In the genomic region with DNA sequence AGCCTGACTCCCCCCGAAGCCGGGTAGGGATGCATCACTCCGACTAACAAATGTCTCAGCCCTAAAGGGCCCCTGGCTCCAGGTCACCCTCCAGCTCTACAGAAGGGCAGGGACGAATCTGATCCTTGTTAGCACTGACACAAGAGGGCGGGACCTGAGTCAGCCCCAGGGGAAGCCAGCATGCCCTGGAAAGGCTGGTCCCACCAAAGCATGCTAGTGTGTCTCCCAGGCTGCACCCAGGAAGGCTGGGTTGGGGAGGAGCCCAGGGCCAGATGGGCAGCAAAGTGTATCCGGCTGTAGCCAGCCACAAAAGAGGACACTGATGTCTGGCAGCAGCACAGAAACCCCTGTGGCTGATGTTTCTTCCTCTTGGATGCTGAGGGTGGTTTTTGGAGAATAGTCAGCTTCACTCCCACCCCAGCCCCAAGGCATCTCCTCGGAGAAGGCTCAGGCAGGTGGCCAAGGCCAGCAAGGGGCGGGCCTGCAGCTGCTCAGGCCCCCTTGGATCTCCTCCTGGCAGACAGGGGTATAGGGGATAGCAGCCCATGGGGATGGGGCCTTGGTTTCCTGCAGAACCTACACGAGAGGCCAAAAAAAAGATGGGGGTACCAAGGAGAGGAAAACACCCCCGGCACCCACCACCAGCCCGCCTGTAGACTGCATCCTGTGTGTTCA, we compare ENCODE assay signal across 22 cellular contexts. TPM values are rescaled to one million over a fixed set of nuclear protein-coding genes. Genes with fewer than 3 reads are reported as not detected.
DNase-seq lines count a peak whose midpoint lies in the region; ATAC-seq and TF ChIP-seq lines count a peak whose summit lies in the region.
"Had no signal": no experiment of that assay in that cellular context is flagged by ENCODE, and none has a peak within 500 bp of the region (broad histone marks: within the 10 kb centered on the region; RNA-seq: fewer than 3 reads in every experiment).

No MANE protein-coding gene starts in this region.

- intact Hi-C loops in sciatic nerve (cut with DNase I) = no loop called here

- peak; percentile 44 for DNase-seq in ELR (ENCODE audit: low read depth)
- peak; percentile 19 for DNase-seq in NCI-H226
- peak; percentile 38 for DNase-seq in fibroblast of mammary gland (ENCODE audit: low read depth)
- no peak for DNase-seq in sciatic nerve (ENCODE audit: low spot score)
- no peak for DNase-seq in NCI-H2081 (lab: John Stamatoyannopoulos, UW)
- no peak for DNase-seq in activated T-cell treated with anti-CD3 and anti-CD28 coated beads, Interleukin-2, amount 50 U/mL, for 1 hour
- DNase-seq: activated CD4-positive, alpha-beta T cell treated with anti-CD3 and anti-CD28 coated beads, Interleukin-2, amount 50 U/mL, for 1 hour; activated naive CD8-positive, alpha-beta T cell treated with anti-CD3 and anti-CD28 coated beads, Interleukin-2, amount 10 ng/mL, durations not matched to agents 7 days and 5 days; AML-193; DMS53; hypothalamus; lower lobe of right lung; NCI-H1105; NCI-H524; retina; stimulated activated naive CD8-positive, alpha-beta T cell treated with anti-CD3 and anti-CD28 coated beads, Interleukin-15, amount 100 ng/mL, for 72 hours; T-helper 2 cell; transverse colon; WERI-Rb-1 had no signal

- no peak overlapping the region for H3K4me3 ChIP-seq in fibroblast of mammary gland (ENCODE audit: control insufficient read depth, low read depth, low read length)
- H3K4me3 ChIP-seq: lower lobe of right lung, SK-N-MC, transverse colon had no signal

- ATAC-seq in sciatic nerve (peak; percentile 9), HG02852 (IDR thresholded peaks at IDR 0.05; ENCODE audit: unreplicated experiment) (no peak), HG02678 (IDR thresholded peaks at IDR 0.05; ENCODE audit: unreplicated experiment) (no peak)
- ATAC-seq: lower lobe of right lung; stimulated activated naive CD8-positive, alpha-beta T cell treated with anti-CD3 and anti-CD28 coated beads, Interleukin-15, amount 100 ng/mL, for 72 hours had no signal

- TF ChIP-seq CTCF in fibroblast of mammary gland (conservative IDR thresholded peaks at IDR 0.05; ENCODE audit: control insufficient read depth, insufficient read depth, low read depth, low read length) = no peak

RNA-seq across cellular contexts. Expression of a gene that starts 11.0 kb away (rescaled TPM):
- 9.3 TPM for total RNA-seq in sciatic nerve

RNA-seq across cellular contexts. Expression of a gene that starts 28.2 kb away (rescaled TPM):
- total RNA-seq in sciatic nerve = 16.6 TPM

RNA-seq across cellular contexts. Expression of a gene that starts 42.3 kb away (rescaled TPM):
- total RNA-seq in sciatic nerve = 42.2 TPM

Comparison
In these comparisons a context has a peak if more than half of its experiments do, and no peak if none do; other contexts are left out.
1. DNase-seq: peak in ELR (single experiment), NCI-H226 (single experiment) and fibroblast of mammary gland (single experiment); none in sciatic nerve (single experiment), NCI-H2081 (0 of 2) and activated T-cell treated with anti-CD3 and anti-CD28 coated beads, Interleukin-2, amount 50 U/mL, for 1 hour (single experiment).